Comparison of ENCODE assay signal across 14 cellular contexts in the genomic region with DNA sequence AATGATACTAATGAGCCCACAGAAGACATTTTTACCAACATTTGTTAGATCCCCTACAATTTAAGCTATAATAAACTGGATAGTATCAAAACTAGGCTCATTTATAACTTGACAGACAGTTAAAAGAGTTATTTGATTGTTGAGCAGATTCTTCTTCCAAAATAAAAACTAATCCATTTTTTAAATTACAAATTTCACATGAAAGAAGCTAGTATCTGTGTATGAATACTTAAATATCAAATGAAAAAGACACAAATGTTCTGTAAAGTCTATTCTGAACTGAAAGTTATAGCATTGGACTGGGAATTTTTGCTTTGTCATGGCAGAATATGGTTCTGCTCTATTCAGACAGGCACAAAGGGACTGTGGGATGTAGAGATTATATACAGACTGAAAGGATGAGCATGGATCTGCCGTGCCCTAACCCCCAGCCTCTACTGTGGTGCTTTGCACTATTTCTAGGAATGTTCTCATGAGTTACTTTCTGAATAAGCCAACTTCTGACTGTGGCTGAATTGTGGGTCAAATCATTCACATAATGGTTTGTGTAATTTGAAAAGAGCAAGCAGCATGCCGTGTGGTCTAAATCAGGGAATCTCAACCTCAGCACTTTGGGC.
DNase-seq lines count a peak whose midpoint lies in the region; ATAC-seq and TF ChIP-seq lines count a peak whose summit lies in the region.
"Had no signal": no experiment of that assay in that cellular context is flagged by ENCODE, and none has a peak within 500 bp of the region (broad histone marks: within the 10 kb centered on the region; RNA-seq: fewer than 3 reads in every experiment).

No MANE protein-coding gene starts in this region.

- no peak overlapping the region for H3K4me3 ChIP-seq in ACC112 (ENCODE audit: low read depth, low read length)
- H3K4me3 ChIP-seq in Panc1 (ENCODE audit: low read depth in 2 of 2, low read length in 2 of 2) = no peak overlapping the region
- H3K4me3 ChIP-seq in esophagus muscularis mucosa = no peak overlapping the region
- H3K4me3 ChIP-seq in neuron (ENCODE audit: low read length) = no peak overlapping the region
- H3K4me3 ChIP-seq in coronary artery = no peak overlapping the region
- no peak overlapping the region for H3K4me3 ChIP-seq in lower leg skin (ENCODE audit: low read depth, poor library complexity, severe bottlenecking)
- H3K4me3 ChIP-seq: uterus had no signal

- H3K79me2 ChIP-seq in ACC112 (ENCODE audit: control insufficient read depth, insufficient read depth, low read length, unreplicated experiment) = no peaks in the 10 kb centered on the region

- POLR2A ChIA-PET in Panc1 (lab: Charles Lee) = no interaction called here

- H2AFZ ChIP-seq in ACC112 (ENCODE audit: low read length, unreplicated experiment) (no peak overlapping the region), neuron (ENCODE audit: low read depth, low read length) (peak overlapping the region; percentile 30)

- no peaks in the 10 kb centered on the region for H3K27me3 ChIP-seq in ACC112 (ENCODE audit: insufficient read depth, low read length)
- no peaks in the 10 kb centered on the region for H3K27me3 ChIP-seq in Panc1 (ENCODE audit: control insufficient read depth, insufficient read depth, low read length)
- no peaks in the 10 kb centered on the region for H3K27me3 ChIP-seq in esophagus muscularis mucosa
- H3K27me3 ChIP-seq in neuron (ENCODE audit: insufficient read depth, low read length) = no peaks in the 10 kb centered on the region
- H3K27me3 ChIP-seq: uterus had no signal

- peak overlapping the region; percentile 50 for H3K27ac ChIP-seq in ACC112 (ENCODE audit: low read depth, low read length)
- peak overlapping the region; percentile 63; the same call in 1 of the 2 replicates for H3K27ac ChIP-seq in Panc1 (ENCODE audit: low read length)
- H3K27ac ChIP-seq in esophagus muscularis mucosa (replicated peaks in 1 of 4) = peak overlapping the region; percentile 25 to 71 (median 54)
- H3K27ac ChIP-seq in coronary artery = peak overlapping the region in 1 of 2 donors; percentile 13
- H3K27ac ChIP-seq: uterus had no signal

- in situ Hi-C loops in Panc1 (cut with HindIII; ENCODE audit: low pct_unique_long_range_greater_than_20kb, low sequenced_read_pairs) = no loop called here

- H3K4me1 ChIP-seq in ACC112 (ENCODE audit: control insufficient read depth, insufficient read depth, low read length, unreplicated experiment) (no peaks in the 10 kb centered on the region), Panc1 (ENCODE audit: control insufficient read depth, insufficient read depth, low read length) (peaks cover 9% of the 10 kb centered on the region; the same call in 1 of the 2 replicates), esophagus muscularis mucosa (peaks cover 0 to 18% (median 1%) of the 10 kb centered on the region in 4 donors), neuron (ENCODE audit: insufficient read depth, low read length) (peaks cover 6% of the 10 kb centered on the region)
- H3K4me1 ChIP-seq: uterus had no signal

- no TSS peak for BruUV-seq in Panc1 (replicated peaks; lab: Mats Ljungman, UMichigan)

- CTCF ChIA-PET in Panc1 (lab: Charles Lee) = no interaction called here

- TF ChIP-seq CTCF in Panc1 (IDR thresholded peaks at IDR 0.05) (no peak), esophagus muscularis mucosa (IDR thresholded peaks at IDR 0.05) (no peak), coronary artery (IDR thresholded peaks at IDR 0.05) (no peak), lower leg skin (IDR thresholded peaks at IDR 0.05) (no peak)

- no peak for TF ChIP-seq EP300 in esophagus muscularis mucosa (IDR thresholded peaks at IDR 0.05)

- intact Hi-C loops in Panc1 (cut with micrococcal nuclease; ENCODE audit: unreplicated experiment) (no loop called here), esophagus muscularis mucosa (cut with DNase I) (no loop called here), lower leg skin (cut with DNase I; ENCODE audit: low total_unique reads) (no loop called here)

- H3K9me3 ChIP-seq in Panc1 (ENCODE audit: control insufficient read depth, insufficient read depth, low read depth, low read length) (no peaks in the 10 kb centered on the region; the same call in 1 of the 2 replicates), esophagus muscularis mucosa (no peaks in the 10 kb centered on the region), neuron (ENCODE audit: low read length) (no peaks in the 10 kb centered on the region)
- H3K9me3 ChIP-seq: uterus had no signal

- H3K36me3 ChIP-seq in ACC112 (ENCODE audit: insufficient read depth, low read length) (no peaks in the 10 kb centered on the region), Panc1 (ENCODE audit: control insufficient read depth, insufficient read depth, low read length) (no peaks in the 10 kb centered on the region), esophagus muscularis mucosa (no peaks in the 10 kb centered on the region), neuron (ENCODE audit: insufficient read depth, low read length) (no peaks in the 10 kb centered on the region)
- H3K36me3 ChIP-seq: uterus had no signal

- DNase-seq in Panc1 (ENCODE audit: low read depth, low spot score) (no peak), esophagus muscularis mucosa (ENCODE audit: extremely low spot score) (no peak), coronary artery (ENCODE audit: low spot score) (no peak), lower leg skin (ENCODE audit: low spot score in 2 of 2) (no peak)
- DNase-seq in activated naive CD4-positive, alpha-beta T cell treated with Interleukin-2 at 50 U/mL for 16 hours = no peak
- DNase-seq in stimulated activated CD4-positive, alpha-beta T cell treated with anti-CD3 and anti-CD28 coated beads, Interleukin-2, amount 100 ng/mL, for 48 hours = no peak
- DNase-seq: activated CD8-positive, alpha-beta memory T cell treated with anti-CD3 and anti-CD28 coated beads for 24 hours; activated gamma-delta T cell treated with Interleukin-2 at 50 U/mL for 16 hours; cerebellar nuclear complex; foreskin melanocyte; GOT3 had no signal

- 80% methylated on average over 2 of the region's 2 CpGs for whole genome bisulfite sequencing in esophagus muscularis mucosa
- 71 to 73% methylated on average over 2 of the region's 2 CpGs for WGBS in lower leg skin, 2 donors

- peak; percentile 64; the same call in 1 of the 2 replicates for ATAC-seq in Panc1

- TF ChIP-seq POLR2A in esophagus muscularis mucosa (IDR thresholded peaks at IDR 0.05; ENCODE audit: low read depth) = no peak
- no peak for TF ChIP-seq POLR2A in lower leg skin (IDR thresholded peaks at IDR 0.05)
